In the genomic region with DNA sequence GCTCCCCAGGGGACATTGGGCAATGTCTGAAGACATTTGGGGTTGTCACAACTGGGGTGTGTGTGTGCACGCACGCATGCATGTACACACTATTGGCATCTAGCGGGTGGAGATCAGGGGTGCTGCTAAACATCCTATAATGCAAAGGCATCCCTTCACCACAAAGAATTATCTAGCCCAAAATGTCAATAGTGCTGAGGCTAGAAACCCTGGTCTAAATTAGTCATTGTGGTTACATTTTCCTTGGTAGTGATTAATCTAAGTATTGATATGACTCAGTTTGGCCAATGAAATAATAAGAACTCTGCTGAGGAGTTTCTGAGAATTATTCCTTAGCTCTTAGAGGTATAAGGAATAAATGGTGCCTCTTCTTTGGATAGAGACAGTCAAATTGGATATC, we compare ENCODE assay signal across 22 cellular contexts.
DNase-seq lines count a peak whose midpoint lies in the region; ATAC-seq and TF ChIP-seq lines count a peak whose summit lies in the region.
"Had no signal": no experiment of that assay in that cellular context is flagged by ENCODE, and none has a peak within 500 bp of the region (broad histone marks: within the 10 kb centered on the region; RNA-seq: fewer than 3 reads in every experiment).

No MANE protein-coding gene starts in this region.

- H3K27ac Mint-ChIP-seq in activated naive CD8-positive, alpha-beta T cell treated with anti-CD3 and anti-CD28 coated beads for 36 hours: no peak overlapping the region
- H3K27ac Mint-ChIP-seq: activated T-helper 2 cell treated with anti-CD3 and anti-CD28 coated beads, Interferon-gamma antibody, Interleukin-2, Interleukin-4, amounts not matched to agents 10 μg/mL and 5 μg/mL and 100 μg/mL, durations not matched to agents 14 hours and 24 hours and 36 hours; effector memory CD8-positive, alpha-beta T cell; natural killer cell had no signal

- H3K4me1 Mint-ChIP-seq in activated naive CD8-positive, alpha-beta T cell treated with anti-CD3 and anti-CD28 coated beads for 36 hours: peaks cover 1% of the 10 kb centered on the region
- H3K4me1 Mint-ChIP-seq: natural killer cell had no signal

- no peaks in the 10 kb centered on the region for H3K27me3 ChIP-seq in foreskin keratinocyte
- H3K27me3 ChIP-seq: vagina had no signal

- no peaks in the 10 kb centered on the region for H3K36me3 Mint-ChIP-seq in activated naive CD8-positive, alpha-beta T cell treated with anti-CD3 and anti-CD28 coated beads for 36 hours
- H3K36me3 Mint-ChIP-seq: natural killer cell had no signal

- peaks cover 6% of the 10 kb centered on the region for H3K4me1 ChIP-seq in foreskin keratinocyte
- H3K4me1 ChIP-seq: parathyroid adenoma, vagina had no signal

- DNase-seq in AG08396 (ENCODE audit: low spot score): peak; percentile 6
- peak; percentile 66 for DNase-seq in HCEC 1CT
- peak; percentile 2 for DNase-seq in activated naive CD8-positive, alpha-beta T cell treated with anti-CD3 and anti-CD28 coated beads for 36 hours
- peak in 1 of 2 donors; percentile 39 for DNase-seq in foreskin keratinocyte
- DNase-seq in CD1c-positive myeloid dendritic cell (ENCODE audit: extremely low spot score): no peak
- no peak for DNase-seq in NOMO-1 (lab: John Stamatoyannopoulos, UW; ENCODE audit: unreplicated experiment in 2 of 2)
- DNase-seq in cortex of kidney (lab: John Stamatoyannopoulos, UW): no peak
- DNase-seq: amniotic stem cell; cerebellar nuclear complex; effector memory CD8-positive, alpha-beta T cell; hypothalamus; mesenchymal stem cell; natural killer cell; NCI-H1436; NCI-H774; stimulated activated CD4-positive, alpha-beta T cell treated with anti-CD3 and anti-CD28 coated beads, Interleukin-2, amount 100 ng/mL, for 24 hours; SW 1271 had no signal

- no peaks in the 10 kb centered on the region for H3K9me3 Mint-ChIP-seq in activated naive CD8-positive, alpha-beta T cell treated with anti-CD3 and anti-CD28 coated beads for 36 hours
- H3K9me3 Mint-ChIP-seq: activated T-helper 2 cell treated with anti-CD3 and anti-CD28 coated beads, Interferon-gamma antibody, Interleukin-2, Interleukin-4, amounts not matched to agents 10 μg/mL and 5 μg/mL and 100 μg/mL, durations not matched to agents 14 hours and 24 hours and 36 hours; effector memory CD8-positive, alpha-beta T cell; natural killer cell had no signal

- no peak overlapping the region for H3K4me3 Mint-ChIP-seq in activated naive CD8-positive, alpha-beta T cell treated with anti-CD3 and anti-CD28 coated beads for 36 hours
- H3K4me3 Mint-ChIP-seq: effector memory CD8-positive, alpha-beta T cell; natural killer cell had no signal

- ATAC-seq in foreskin keratinocyte (peak; percentile 81), HG03175 (IDR thresholded peaks at IDR 0.05; ENCODE audit: unreplicated experiment) (no peak)
- ATAC-seq: effector memory CD8-positive, alpha-beta T cell; HCT116; natural killer cell had no signal

- TF ChIP-seq CTCF in foreskin keratinocyte (conservative IDR thresholded peaks at IDR 0.05): no peak

- H3K27me3 Mint-ChIP-seq in activated naive CD8-positive, alpha-beta T cell treated with anti-CD3 and anti-CD28 coated beads for 36 hours: peaks cover 5% of the 10 kb centered on the region
- H3K27me3 Mint-ChIP-seq: effector memory CD8-positive, alpha-beta T cell had no signal

- H3K27ac ChIP-seq in foreskin keratinocyte: no peak overlapping the region
- H3K27ac ChIP-seq: parathyroid adenoma, vagina had no signal

Comparison
In these comparisons a context has a peak if more than half of its experiments do, and no peak if none do; other contexts are left out.
1. DNase-seq: peak in AG08396 (single experiment), HCEC 1CT (single experiment) and activated naive CD8-positive, alpha-beta T cell treated with anti-CD3 and anti-CD28 coated beads for 36 hours (single experiment); none in CD1c-positive myeloid dendritic cell (single experiment), NOMO-1 (0 of 2) and cortex of kidney (single experiment).